In genomic region chr2:97112320-97113049, GRCh38 we compare ENCODE assay signal across 8 cellular contexts. TPM values are rescaled to one million over a fixed set of nuclear protein-coding genes. Genes with fewer than 3 reads are reported as not detected.
DNase-seq lines count a peak whose midpoint lies in the region; ATAC-seq and TF ChIP-seq lines count a peak whose summit lies in the region.
"Not testable (repeated sequence)": the region's sequence is repeated elsewhere in the genome, so short reads cannot be mapped to it uniquely, and the experiment has no call there.

No MANE protein-coding gene starts in this region.

- POLR2A ChIA-PET in AG04450 (lab: Yijun Ruan, JAX), result interaction anchor here (0.6 to 1.7 kb wide), 4 partner anchors 99 to 254 kb away, joined by 3 to 11 read pairs (median 5); partner anchors contain the start of gene ANKRD39

- H3K27ac Mint-ChIP-seq in activated naive CD8-positive, alpha-beta T cell, result peak overlapping the region; percentile 89

- H3K27me3 Mint-ChIP-seq in activated naive CD8-positive, alpha-beta T cell, result not testable (repeated sequence)

- not testable (repeated sequence) for H3K9me3 Mint-ChIP-seq in activated naive CD8-positive, alpha-beta T cell (ENCODE audit: low read depth)

- not testable (repeated sequence) for H4K5ac ChIP-seq in mesendoderm (ENCODE audit: low read length)

- TF ChIP-seq CTCF in AG04450 (IDR thresholded peaks at IDR 0.05; ENCODE audit: low read depth, low read length), result peak; percentile 72

- H3K27me3 ChIP-seq in AG04450 (ENCODE audit: control insufficient read depth, insufficient read depth, low read length); mesendoderm (ENCODE audit: insufficient read depth, low read length, poor library complexity): not testable (repeated sequence)

- H3K4me2 ChIP-seq in mesendoderm (ENCODE audit: low read length), result peak overlapping the region; percentile 77

- DNase-seq in AG04450 (ENCODE audit: low read depth, low spot score), result not testable (repeated sequence)
- peak; percentile 43 for DNase-seq in T follicular helper cell (ENCODE audit: low read depth)
- DNase-seq in fibroblast of peridontal ligament (ENCODE audit: extremely low read depth), result peak; percentile 39
- peak; percentile 72 for DNase-seq in mesendoderm
- peak; percentile 24 to 57 for DNase-seq in stimulated activated CD4-positive, alpha-beta T cell treated with anti-CD3 and anti-CD28 coated beads, Interleukin-1b, Interleukin-23, amount 100 ng/mL, for 4 hours (ENCODE audit: low read depth in 2 of 2)

- H2BK120ac ChIP-seq in mesendoderm (ENCODE audit: low read depth, low read length), result not testable (repeated sequence)

- H3K27ac ChIP-seq in AG04450 (ENCODE audit: low read depth, low read length) (peak overlapping the region; percentile 87), mesendoderm (ENCODE audit: low read depth, low read length) (peak overlapping the region; percentile 66)

- not testable (repeated sequence) for H3K4me1 ChIP-seq in mesendoderm (ENCODE audit: control insufficient read depth, low read depth, low read length)

- H3K4ac ChIP-seq in mesendoderm (ENCODE audit: low read depth, low read length), result not testable (repeated sequence)

- H4K8ac ChIP-seq in mesendoderm (ENCODE audit: low read depth, low read length), result peak overlapping the region; percentile 89

- H3K56ac ChIP-seq in mesendoderm (ENCODE audit: low read length), result peak overlapping the region; percentile 90

- not testable (repeated sequence) for H3K36me3 ChIP-seq in mesendoderm (ENCODE audit: control insufficient read depth, insufficient read depth, low read length)

- not testable (repeated sequence) for H3K36me3 Mint-ChIP-seq in activated naive CD8-positive, alpha-beta T cell

- peak overlapping the region; percentile 94 for H3K23ac ChIP-seq in mesendoderm (ENCODE audit: low read length)

- H3K9me3 ChIP-seq in AG04450 (ENCODE audit: control insufficient read depth, insufficient read depth, low read length), result not testable (repeated sequence)

- not testable (repeated sequence) for H2BK15ac ChIP-seq in mesendoderm (replicated peaks; ENCODE audit: low read depth)

- peak overlapping the region; percentile 79 for H3K9ac ChIP-seq in mesendoderm (ENCODE audit: low read length)

- not testable (repeated sequence) for H2BK5ac ChIP-seq in mesendoderm (ENCODE audit: low read length)

- ATAC-seq in GM18873 (IDR thresholded peaks at IDR 0.05; ENCODE audit: low FRiP score, unreplicated experiment) (peak; percentile 39), HG03432 (IDR thresholded peaks at IDR 0.05; ENCODE audit: unreplicated experiment) (peak; percentile 57)

- H3K18ac ChIP-seq in mesendoderm (ENCODE audit: low read length), result peak overlapping the region; percentile 32

- H3K4me1 Mint-ChIP-seq in activated naive CD8-positive, alpha-beta T cell (ENCODE audit: low read depth), result not testable (repeated sequence)

- CTCF ChIA-PET in AG04450 (lab: Charles Lee), result interaction anchor here (0.6 to 2.4 kb wide), 18 partner anchors 9 to 705 kb away, joined by 3 to 9 read pairs (median 4); partner anchors contain the start of gene ANKRD39

- no CpG with 5 or more reads among the region's 44 CpGs for WGBS in mesendoderm (ENCODE audit: extremely low coverage, insufficient coverage, low lambda C conversion rate)

- H3K79me1 ChIP-seq in mesendoderm (ENCODE audit: low read length), result not testable (repeated sequence)

- peak overlapping the region; percentile 70 for H3K4me3 ChIP-seq in AG04450 (ENCODE audit: low read depth, low read length)
- peak overlapping the region; percentile 34 for H3K4me3 ChIP-seq in mesendoderm (ENCODE audit: low read length)

- not testable (repeated sequence) for H3K79me2 ChIP-seq in mesendoderm (ENCODE audit: control insufficient read depth, insufficient read depth, low read length)

- not testable (repeated sequence) for H2AK5ac ChIP-seq in mesendoderm (ENCODE audit: low read length)

- H3K4me3 Mint-ChIP-seq in activated naive CD8-positive, alpha-beta T cell, result peak overlapping the region; percentile 94

RNA-seq across cellular contexts. Expression of gene ANKRD36, which starts 0.5 kb away (rescaled TPM):
- 4.5 and 5.5 TPM in 2 replicates for polyA plus RNA-seq in AG04450 (2011; rRNA removed)
- 35.8 and 40.9 TPM in 2 replicates for polyA minus RNA-seq in AG04450 (2011; rRNA and poly(A)+ RNA removed)
- polyA plus RNA-seq in mesendoderm (2013, experiment 1 of 2), result 2.1 TPM
- polyA plus RNA-seq in mesendoderm (2013, experiment 2 of 2), result 2.2 TPM

RNA-seq across cellular contexts. Expression of gene FAHD2B, which starts 17.8 kb away (rescaled TPM):
- 3.4 and 4.5 TPM in 2 replicates for polyA plus RNA-seq in AG04450 (2011; rRNA removed)
- 5.6 and 6.3 TPM in 2 replicates for polyA minus RNA-seq in AG04450 (2011; rRNA and poly(A)+ RNA removed)
- 19.5 TPM for polyA plus RNA-seq in mesendoderm (2013, experiment 1 of 2)
- polyA plus RNA-seq in mesendoderm (2013, experiment 2 of 2), result 19.9 TPM
